18 cellular contexts compared by ENCODE assay signal in genomic region chr4:53859305-53859704, GRCh38.
"Had no signal": no experiment of that assay in that cellular context is flagged by ENCODE, and none has a peak within 500 bp of the region (broad histone marks: within the 10 kb centered on the region; RNA-seq: fewer than 3 reads in every experiment).

No MANE protein-coding gene starts in this region.

- H3K36me3 ChIP-seq: neural progenitor cell, neutrophil, ovary, pancreas, prostate gland, right atrium auricular region, right lobe of liver, sigmoid colon, spleen had no signal

- H3K9me3 ChIP-seq: neutrophil, ovary, pancreas, prostate gland, psoas muscle, right lobe of liver, spleen had no signal

- H3K4me3 ChIP-seq: neural progenitor cell, ovary, pancreas, prostate gland, psoas muscle, right atrium auricular region, right lobe of liver, sigmoid colon, skin epidermis, smooth muscle cell, spleen had no signal

- ATAC-seq: naive thymus-derived CD8-positive, alpha-beta T cell; natural killer cell; natural killer cell treated with Interleukin-12 subunit alpha and Interleukin-12 subunit beta and Interleukin-15 and Interleukin-18, amount 100 ng/mL, for 72 hours; pancreas; psoas muscle; right cardiac atrium; right lobe of liver; sciatic nerve had no signal

- H3K4me1 ChIP-seq: pancreas, parathyroid adenoma, prostate gland, psoas muscle, right lobe of liver had no signal

- H3K27ac ChIP-seq: neural progenitor cell, neutrophil, ovary, pancreas, parathyroid adenoma, prostate gland, psoas muscle, right atrium auricular region, right lobe of liver, sigmoid colon, skin epidermis, spleen had no signal
